Comparison of ENCODE assay signal across 26 cellular contexts in the genomic region with DNA sequence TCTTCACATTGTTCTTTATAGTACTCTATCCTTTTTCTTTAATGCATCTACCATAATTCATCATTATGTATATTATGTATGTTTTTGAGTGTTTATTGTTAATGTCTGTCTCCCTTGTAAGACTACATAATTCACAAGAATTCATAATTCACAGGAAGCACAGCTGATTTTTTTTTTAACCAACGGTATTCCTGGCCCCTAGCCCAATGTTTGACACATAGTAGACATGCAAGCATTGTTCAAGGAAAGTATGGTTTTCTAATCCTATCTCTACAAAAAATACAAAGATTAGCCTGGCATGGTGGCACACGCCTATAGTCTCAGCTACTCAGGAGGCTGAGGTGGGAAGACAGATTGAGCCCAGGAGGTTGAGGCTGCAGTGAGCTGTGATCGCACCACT.
"Had no signal": no experiment of that assay in that cellular context is flagged by ENCODE, and none has a peak within 500 bp of the region (broad histone marks: within the 10 kb centered on the region; RNA-seq: fewer than 3 reads in every experiment).

No MANE protein-coding gene starts in this region.

- H3K4me1 Mint-ChIP-seq: activated naive CD4-positive, alpha-beta T cell treated with anti-CD3 and anti-CD28 coated beads, Interleukin-2, amount 50 U/mL, for 24 hours had no signal

- ATAC-seq: activated CD8-positive, alpha-beta T cell treated with anti-CD3 and anti-CD28 coated beads, Interleukin-2, amount 10 ng/mL, durations not matched to agents 7 days and 5 days; body of pancreas had no signal

- H3K27ac ChIP-seq: body of pancreas, cardiac muscle cell, Peyer's patch, VCaP had no signal

- H3K36me3 Mint-ChIP-seq: activated naive CD4-positive, alpha-beta T cell treated with anti-CD3 and anti-CD28 coated beads, Interleukin-2, amount 50 U/mL, for 24 hours had no signal

- H3K27ac Mint-ChIP-seq: activated CD8-positive, alpha-beta T cell treated with anti-CD3 and anti-CD28 coated beads, Interleukin-2, amount 10 ng/mL, durations not matched to agents 7 days and 5 days; activated naive CD4-positive, alpha-beta T cell treated with anti-CD3 and anti-CD28 coated beads, Interleukin-2, amount 50 U/mL, for 24 hours; activated T-cell treated with anti-CD3 and anti-CD28 coated beads, Interleukin-2, amount 50 U/mL, for 24 hours; activated T-helper 1 cell treated with anti-CD3 and anti-CD28 coated beads, Interleukin-12 subunit alpha, Interleukin-12 subunit beta, Interleukin-2, Interleukin-4 antibody, amounts not matched to agents 30 ng/mL and 10 ng/mL and 1 ng/mL, durations not matched to agents 14 hours and 24 hours and 36 hours had no signal

- DNase-seq: activated CD4-positive, alpha-beta T cell treated with anti-CD3 and anti-CD28 coated beads for 4 hours; activated CD4-positive, CD25-positive, alpha-beta regulatory T cell; activated CD8-positive, alpha-beta T cell treated with anti-CD3 and anti-CD28 coated beads, Interleukin-2, amount 10 ng/mL, durations not matched to agents 7 days and 5 days; activated effector memory CD4-positive, alpha-beta T cell treated with Interleukin-2 at 50 U/mL for 16 hours; activated naive CD4-positive, alpha-beta T cell; activated T-cell treated with anti-CD3 and anti-CD28 coated beads, Interleukin-2, amount 50 U/mL, for 24 hours; aorta; body of pancreas; IMR-90; Kasumi-1; KBM-7; NCI-H1092; NCI-H1417; NCI-H1930; NCI-H2171; NCI-H2227 treated with DMSO at 0.1 percent for 48 hours; NCI-H526; NCI-H774; NK-92 treated with Interleukin-12 subunit alpha and Interleukin-12 subunit beta, amount 100 ng/mL, for 24 hours; Peyer's patch; SIG-M5; T-helper 1 cell had no signal

- H3K4me3 Mint-ChIP-seq: activated CD8-positive, alpha-beta T cell treated with anti-CD3 and anti-CD28 coated beads, Interleukin-2, amount 10 ng/mL, durations not matched to agents 7 days and 5 days; activated naive CD4-positive, alpha-beta T cell treated with anti-CD3 and anti-CD28 coated beads, Interleukin-2, amount 50 U/mL, for 24 hours; activated T-cell treated with anti-CD3 and anti-CD28 coated beads, Interleukin-2, amount 50 U/mL, for 24 hours; activated T-helper 1 cell treated with anti-CD3 and anti-CD28 coated beads, Interleukin-12 subunit alpha, Interleukin-12 subunit beta, Interleukin-2, Interleukin-4 antibody, amounts not matched to agents 30 ng/mL and 10 ng/mL and 1 ng/mL, durations not matched to agents 14 hours and 24 hours and 36 hours had no signal

- H3K9me3 Mint-ChIP-seq: activated naive CD4-positive, alpha-beta T cell treated with anti-CD3 and anti-CD28 coated beads, Interleukin-2, amount 50 U/mL, for 24 hours; activated T-cell treated with anti-CD3 and anti-CD28 coated beads, Interleukin-2, amount 50 U/mL, for 24 hours; activated T-helper 1 cell treated with anti-CD3 and anti-CD28 coated beads, Interleukin-12 subunit alpha, Interleukin-12 subunit beta, Interleukin-2, Interleukin-4 antibody, amounts not matched to agents 30 ng/mL and 10 ng/mL and 1 ng/mL, durations not matched to agents 14 hours and 24 hours and 36 hours had no signal

- H3K27me3 Mint-ChIP-seq: activated naive CD4-positive, alpha-beta T cell treated with anti-CD3 and anti-CD28 coated beads, Interleukin-2, amount 50 U/mL, for 24 hours; activated T-cell treated with anti-CD3 and anti-CD28 coated beads, Interleukin-2, amount 50 U/mL, for 24 hours had no signal
